8 cellular contexts compared by ENCODE assay signal in genomic region chr20:25390538-25391528, GRCh38. TPM values are rescaled to one million over a fixed set of nuclear protein-coding genes. Genes with fewer than 3 reads are reported as not detected.
A peak's percentile ranks its signal among the peaks of the same experiment; 100 is the strongest.
DNase-seq lines count a peak whose midpoint lies in the region; ATAC-seq and TF ChIP-seq lines count a peak whose summit lies in the region.

Gene ABHD12 (minus strand): TSS chr20:25390835. CDS start chr20:25390703, 132 bp downstream.

- peak within 1 kb of the TSS; percentile 83 for H3K27ac ChIP-seq in WERI-Rb-1
- peak within 1 kb of the TSS; percentile 88 to 93 for H3K27ac ChIP-seq in breast epithelium
- H3K27ac ChIP-seq in iPS-20b (ENCODE audit: low read length) = peak within 1 kb of the TSS; percentile 87
- H3K27ac ChIP-seq in skin epidermis = peak within 1 kb of the TSS; percentile 49 to 92 (median 83)

- H3K27me3 ChIP-seq in WERI-Rb-1 (ENCODE audit: insufficient read depth, low read depth, severe bottlenecking) = no peaks in the 10 kb centered on the region
- no peaks in the 10 kb centered on the region for H3K27me3 ChIP-seq in breast epithelium
- H3K27me3 ChIP-seq in iPS-20b (ENCODE audit: insufficient read depth, low read length) = peaks cover 4% of the 10 kb centered on the region; the same call in 1 of the 2 replicates

- TF ChIP-seq CTCF in WERI-Rb-1 (IDR thresholded peaks at IDR 0.05; ENCODE audit: low read depth, low read length) (0 out of 2 replicates have a peak, but pooled peaks have one; percentile 0), breast epithelium (IDR thresholded peaks at IDR 0.05) (no peak)

- peak; percentile 90 for ATAC-seq in GM18909 (IDR thresholded peaks at IDR 0.05; ENCODE audit: poor library complexity, unreplicated experiment)
- ATAC-seq in HG03159 (IDR thresholded peaks at IDR 0.05; ENCODE audit: unreplicated experiment) = peak; percentile 87

- DNase-seq in AG08395 (ENCODE audit: low spot score) (peak; percentile 97), NCI-H2227 (lab: John Stamatoyannopoulos, UW; ENCODE audit: unreplicated experiment) (peak; percentile 98), WERI-Rb-1 (peak; percentile 96), breast epithelium (ENCODE audit: low spot score in 2 of 2) (peak; percentile 93 to 95)

- peak within 1 kb of the TSS; percentile 98 for H3K9ac ChIP-seq in iPS-20b (ENCODE audit: low read depth, low read length)

- H3K4me3 ChIP-seq in WERI-Rb-1 (ENCODE audit: low read depth, low read length) = peak within 1 kb of the TSS; percentile 84
- H3K4me3 ChIP-seq in breast epithelium = peak within 1 kb of the TSS; percentile 81 to 98 (median 89)
- H3K4me3 ChIP-seq in iPS-20b (ENCODE audit: low read length) = peak within 1 kb of the TSS; percentile 95
- H3K4me3 ChIP-seq in skin epidermis = peak within 1 kb of the TSS; percentile 67 to 95 (median 83)

- no peak for TF ChIP-seq POLR2A in breast epithelium (IDR thresholded peaks at IDR 0.05)

- H3K4me1 ChIP-seq in breast epithelium = no peaks in the 10 kb centered on the region
- H3K4me1 ChIP-seq in iPS-20b (ENCODE audit: insufficient read depth, low read length) = no peaks in the 10 kb centered on the region; the same call in 1 of the 2 replicates

- peaks cover 4% of the 10 kb centered on the region for H3K36me3 ChIP-seq in WERI-Rb-1
- H3K36me3 ChIP-seq in breast epithelium = no peaks in the 10 kb centered on the region
- peaks cover 7% of the 10 kb centered on the region; the same call in 1 of the 2 replicates for H3K36me3 ChIP-seq in iPS-20b (ENCODE audit: insufficient read depth, low read depth, low read length)

- intact Hi-C loops in breast epithelium (cut with DNase I; ENCODE audit: low total_unique reads) = loop anchor here (10.0 kb wide), 1 partner anchor 96 kb away; no protein-coding TSS in a partner anchor

- H3K9me3 ChIP-seq in WERI-Rb-1 (ENCODE audit: severe bottlenecking) = no peaks in the 10 kb centered on the region
- H3K9me3 ChIP-seq in breast epithelium = no peaks in the 10 kb centered on the region
- H3K9me3 ChIP-seq in iPS-20b (ENCODE audit: insufficient read depth, low read depth, low read length) = no peaks in the 10 kb centered on the region

RNA-seq across cellular contexts. Expression of gene ABHD12, which starts in this region (rescaled TPM):
- 10 to 100 TPM; 26.9 to 67.7 (median 53.4) TPM for total RNA-seq in breast epithelium

Comparison
In these comparisons a context has a peak if more than half of its experiments do, and no peak if none do; other contexts are left out.
1. Peak in every context shown above with its lines: DNase-seq, ATAC-seq, H3K4me3 ChIP-seq and H3K27ac ChIP-seq.